8 cellular contexts compared by ENCODE assay signal in genomic region chr13:108213946-108214345, GRCh38. TPM values are rescaled to one million over a fixed set of nuclear protein-coding genes. Genes with fewer than 3 reads are reported as not detected.
A peak's percentile ranks its signal among the peaks of the same experiment; 100 is the strongest.
DNase-seq lines count a peak whose midpoint lies in the region; ATAC-seq and TF ChIP-seq lines count a peak whose summit lies in the region.

No MANE protein-coding gene starts in this region.

- H3K9me3 Mint-ChIP-seq in endothelial cell (ENCODE audit: unreplicated experiment), result no peaks in the 10 kb centered on the region

- no peak overlapping the region for H4K91ac ChIP-seq in trophoblast cell (ENCODE audit: low read depth, low read length)

- H2AK5ac ChIP-seq in trophoblast cell (ENCODE audit: low read length), result no peak overlapping the region

- H2BK120ac ChIP-seq in trophoblast cell (ENCODE audit: insufficient read depth, low read length, poor library complexity), result no peak overlapping the region

- peaks cover 0 to 4% of the 10 kb centered on the region in 2 experiments for H3K36me3 ChIP-seq in trophoblast cell (ENCODE audit: control insufficient read depth in 1 of 2, insufficient read depth in 2 of 2, low read length in 2 of 2)

- H3K36me3 Mint-ChIP-seq in endothelial cell (ENCODE audit: low read depth, unreplicated experiment), result peaks cover 3% of the 10 kb centered on the region

- H3K27me3 Mint-ChIP-seq in endothelial cell (ENCODE audit: unreplicated experiment), result no peaks in the 10 kb centered on the region

- peak overlapping the region; percentile 88 for H3K4me3 Mint-ChIP-seq in endothelial cell (ENCODE audit: unreplicated experiment)

- TF ChIP-seq CTCF in endothelial cell (IDR thresholded peaks at IDR 0.05; ENCODE audit: unreplicated experiment), result no peak

- peak overlapping the region; percentile 64 for H3K4me2 ChIP-seq in trophoblast cell (ENCODE audit: low read length)

- H3K4ac ChIP-seq in trophoblast cell (ENCODE audit: low read depth, low read length), result no peak overlapping the region

- peaks cover 9% of the 10 kb centered on the region for H3K4me1 Mint-ChIP-seq in endothelial cell (ENCODE audit: unreplicated experiment)

- H3K79me2 ChIP-seq in trophoblast cell (ENCODE audit: control insufficient read depth, insufficient read depth, low read length, poor library complexity), result peaks cover 8% of the 10 kb centered on the region

- DNase-seq in DMS53 (lab: John Stamatoyannopoulos, UW), result peak; percentile 21
- no peak for DNase-seq in DMS53 treated with DMSO at 0.1 percent for 48 hours (lab: John Stamatoyannopoulos, UW; ENCODE audit: unreplicated experiment)
- peak; percentile 46 for DNase-seq in NCI-H748 (lab: John Stamatoyannopoulos, UW; ENCODE audit: unreplicated experiment)
- DNase-seq in endothelial cell (ENCODE audit: low spot score), result no peak
- DNase-seq in trophoblast cell, result no peak
- DNase-seq in HK-2 (ENCODE audit: unreplicated experiment), result no peak

- no peaks in the 10 kb centered on the region for H3K9me3 ChIP-seq in trophoblast cell (ENCODE audit: insufficient read depth, low read depth, low read length)

- H3K27ac Mint-ChIP-seq in endothelial cell (ENCODE audit: unreplicated experiment), result no peak overlapping the region

- H3K27me3 ChIP-seq in trophoblast cell (ENCODE audit: insufficient read depth, low read length), result no peaks in the 10 kb centered on the region

- no peak overlapping the region for H3K23ac ChIP-seq in trophoblast cell (ENCODE audit: low read length)

- no peak overlapping the region for H2BK12ac ChIP-seq in trophoblast cell (ENCODE audit: low read length)

- H3K4me1 ChIP-seq in trophoblast cell (ENCODE audit: control insufficient read depth in 1 of 2, insufficient read depth in 2 of 2, low read length in 2 of 2), result no peaks in the 10 kb centered on the region

- no peak overlapping the region for H2BK5ac ChIP-seq in trophoblast cell (ENCODE audit: low read depth, low read length, poor library complexity)

- no CpG with 5 or more reads among the region's 5 CpGs for WGBS in trophoblast cell (ENCODE audit: extremely low coverage, insufficient coverage, insufficient read length)

- no peak overlapping the region for H3K18ac ChIP-seq in trophoblast cell (ENCODE audit: low read length)

- no peak overlapping the region for H4K12ac ChIP-seq in trophoblast cell (ENCODE audit: low read depth, low read length)

- H4K8ac ChIP-seq in trophoblast cell (ENCODE audit: low read depth, low read length), result no peak overlapping the region

- no peak for ATAC-seq in GM21447 (IDR thresholded peaks at IDR 0.05; ENCODE audit: unreplicated experiment)
- no peak for ATAC-seq in GM21526 (IDR thresholded peaks at IDR 0.05; ENCODE audit: low FRiP score, unreplicated experiment)

- no peak overlapping the region for H3K27ac ChIP-seq in trophoblast cell (ENCODE audit: low read depth, low read length)

- no peak overlapping the region for H3K14ac ChIP-seq in trophoblast cell (ENCODE audit: low read length)

- no peak overlapping the region for H3K9ac ChIP-seq in trophoblast cell (ENCODE audit: low read length)

- peaks cover 9% of the 10 kb centered on the region for H3K79me1 ChIP-seq in trophoblast cell (ENCODE audit: low read length)

- no peak overlapping the region for H2AFZ ChIP-seq in trophoblast cell (ENCODE audit: insufficient read depth, low read length, poor library complexity)

- no peak overlapping the region for H3K4me3 ChIP-seq in trophoblast cell (ENCODE audit: low read depth, low read length)

RNA-seq across cellular contexts. Expression of gene LIG4, which starts 1.4 kb away (rescaled TPM):
- total RNA-seq in endothelial cell (ENCODE audit: unreplicated experiment), result 12.5 TPM
- polyA plus RNA-seq in trophoblast cell (2013), result 7.3 and 7.5 TPM in 2 replicates

RNA-seq across cellular contexts. Expression of gene ABHD13, which starts 4.2 kb away (rescaled TPM):
- 8.5 TPM for total RNA-seq in endothelial cell (ENCODE audit: unreplicated experiment)
- polyA plus RNA-seq in trophoblast cell (2013), result 5.6 and 5.7 TPM in 2 replicates

RNA-seq across cellular contexts. Expression of gene TNFSF13B, which starts 55.6 kb away (rescaled TPM):
- 1.8 TPM for total RNA-seq in endothelial cell (ENCODE audit: unreplicated experiment)
- polyA plus RNA-seq in trophoblast cell (2013), result 0.52 and 1.1 TPM in 2 replicates

Comparison
In these comparisons a context has a peak if more than half of its experiments do, and no peak if none do; other contexts are left out.
1. DNase-seq: peak in DMS53 (single experiment) and NCI-H748 (single experiment); none in DMS53 treated with DMSO at 0.1 percent for 48 hours (single experiment), endothelial cell (single experiment), trophoblast cell (0 of 2) and HK-2 (single experiment).